In the genomic region with DNA sequence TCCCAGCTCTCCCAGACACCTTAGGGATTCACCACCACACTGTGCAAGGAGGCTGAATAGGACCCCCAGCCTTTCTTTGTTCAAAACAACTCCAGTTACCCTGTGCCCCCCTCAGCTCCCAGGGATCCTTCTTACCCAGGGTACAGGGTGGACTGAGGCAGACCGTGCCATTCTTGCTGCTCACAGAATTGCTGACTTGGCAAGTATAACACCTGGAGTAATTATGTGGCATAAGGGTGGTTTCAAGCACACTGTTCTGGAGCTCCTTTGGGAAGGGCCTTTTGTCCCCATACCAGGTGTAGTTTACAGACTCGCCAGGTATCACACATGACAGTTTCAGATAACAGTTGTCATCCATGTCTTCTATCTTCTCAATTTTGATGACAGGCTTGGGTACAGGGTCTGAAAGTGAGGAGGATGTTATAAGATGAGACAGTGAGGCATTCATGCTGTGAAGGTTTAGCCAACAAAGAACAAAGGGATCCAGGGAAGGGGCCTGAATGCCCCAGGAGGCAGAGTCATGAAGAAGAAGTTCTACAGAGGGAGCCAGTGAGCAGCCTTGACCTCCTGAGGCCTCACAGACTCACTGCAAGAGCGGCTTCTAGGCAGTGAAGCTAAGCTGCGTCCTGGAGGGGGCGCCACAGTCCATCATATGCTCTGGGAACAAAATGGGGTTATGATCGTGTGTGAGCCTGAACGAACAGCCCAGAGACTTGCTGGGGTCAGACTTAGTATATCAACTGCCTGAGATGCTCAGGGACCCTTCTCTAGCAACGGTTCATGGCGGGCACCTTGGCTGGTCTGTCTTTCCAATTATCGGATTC, we compare ENCODE assay signal across 8 cellular contexts. TPM values are rescaled to one million over a fixed set of nuclear protein-coding genes. Genes with fewer than 3 reads are reported as not detected.
DNase-seq lines count a peak whose midpoint lies in the region; ATAC-seq and TF ChIP-seq lines count a peak whose summit lies in the region.

No MANE protein-coding gene starts in this region.

- peak; percentile 25 for DNase-seq in NCI-H1694 treated with DMSO at 0.1 percent for 48 hours (lab: John Stamatoyannopoulos, UW)
- DNase-seq in NCI-H1694 (lab: John Stamatoyannopoulos, UW): no peak
- DNase-seq in RPMI7951 (ENCODE audit: low read depth): peak; percentile 14
- peak; percentile 93 to 95 for DNase-seq in activated T-cell treated with anti-CD3 and anti-CD28 coated beads, Interleukin-2, amount 50 U/mL, for 48 hours
- DNase-seq in glomerular visceral epithelial cell (ENCODE audit: extremely low spot score): peak; percentile 41
- no peak for DNase-seq in retinal pigment epithelial cell (ENCODE audit: low read depth)
- DNase-seq in GM19240 (ENCODE audit: insufficient read length, low spot score): no peak

- peak; percentile 34 for ATAC-seq in HG03378 (IDR thresholded peaks at IDR 0.05; ENCODE audit: unreplicated experiment)

- H3K4me3 ChIP-seq in retinal pigment epithelial cell (ENCODE audit: low read length): no peak overlapping the region

- peak; percentile 61 for TF ChIP-seq CTCF in retinal pigment epithelial cell (conservative IDR thresholded peaks at IDR 0.05; ENCODE audit: low read depth, low read length)

RNA-seq across cellular contexts. Expression of a gene that starts 30.3 kb away (rescaled TPM):
- not detected in 2 replicates for total RNA-seq in RPMI7951 (2014; rRNA removed; shearing (Covaris generic))

RNA-seq across cellular contexts. Expression of a gene that starts 34.4 kb away (rescaled TPM):
- total RNA-seq in RPMI7951 (2014; rRNA removed; shearing (Covaris generic)): 0.12 TPM in 1 of 2 replicates, not detected in the other

RNA-seq across cellular contexts. Expression of a gene that starts 57.8 kb away (rescaled TPM):
- total RNA-seq in RPMI7951 (2014; rRNA removed; shearing (Covaris generic)): not detected in 2 replicates

Comparison
In these comparisons a context has a peak if more than half of its experiments do, and no peak if none do; other contexts are left out.
1. DNase-seq: peak in NCI-H1694 treated with DMSO at 0.1 percent for 48 hours (single experiment), RPMI7951 (single experiment), activated T-cell treated with anti-CD3 and anti-CD28 coated beads, Interleukin-2, amount 50 U/mL, for 48 hours (2 of 2) and glomerular visceral epithelial cell (single experiment); none in NCI-H1694 (single experiment), retinal pigment epithelial cell (single experiment) and GM19240 (single experiment).